In the genomic region with DNA sequence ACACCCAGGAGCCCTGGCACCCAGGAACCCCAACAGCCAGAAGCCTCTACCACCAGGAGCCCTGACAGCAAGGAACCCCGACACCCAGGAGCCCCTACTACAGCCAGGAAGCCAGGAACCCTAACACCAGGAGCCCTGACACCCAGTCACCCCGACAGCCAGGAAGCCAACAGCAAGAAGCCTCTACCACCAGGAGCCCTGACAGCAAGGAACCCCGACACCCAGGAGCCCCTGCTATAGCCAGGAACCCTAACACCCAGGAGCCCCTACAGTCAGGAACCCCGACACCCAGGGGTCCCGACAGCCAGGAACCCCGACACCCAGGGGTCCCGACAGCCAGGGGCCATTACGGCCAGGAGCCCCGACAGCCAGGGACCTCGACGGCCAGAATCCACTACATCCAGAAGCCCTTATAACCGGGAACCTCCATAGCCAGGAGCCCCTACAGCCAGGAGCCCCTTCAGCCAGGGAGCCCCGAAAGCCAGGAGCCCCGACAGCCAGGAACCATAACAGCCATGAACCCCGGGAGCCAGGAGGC, we compare ENCODE assay signal across 8 cellular contexts. TPM values are rescaled to one million over a fixed set of nuclear protein-coding genes. Genes with fewer than 3 reads are reported as not detected.
A peak's percentile ranks its signal among the peaks of the same experiment; 100 is the strongest.
DNase-seq lines count a peak whose midpoint lies in the region; ATAC-seq lines count a peak whose summit lies in the region.

No MANE protein-coding gene starts in this region.

- peak overlapping the region; percentile 69 for H3K27ac ChIP-seq in CD4-positive, alpha-beta memory T cell (ENCODE audit: low read depth, low read length)
- H3K27ac ChIP-seq in layer of hippocampus (ENCODE audit: low read depth, low read length): peak overlapping the region; percentile 47
- H3K27ac ChIP-seq in thymus (ENCODE audit: low read depth): peak overlapping the region; percentile 38

- ATAC-seq in HG02623 (IDR thresholded peaks at IDR 0.05; ENCODE audit: unreplicated experiment) (peak; percentile 1), GM18519 (IDR thresholded peaks at IDR 0.05; ENCODE audit: low FRiP score, unreplicated experiment) (no peak)

- peaks cover 2 to 4% of the 10 kb centered on the region in 2 donors for H3K36me3 Mint-ChIP-seq in CD4-positive, alpha-beta memory T cell
- peaks cover 5% of the 10 kb centered on the region for H3K36me3 Mint-ChIP-seq in activated naive CD8-positive, alpha-beta T cell

- H3K27ac Mint-ChIP-seq in CD4-positive, alpha-beta memory T cell: peak overlapping the region; percentile 48 to 90 (median 81)
- no peak overlapping the region for H3K27ac Mint-ChIP-seq in activated naive CD8-positive, alpha-beta T cell

- peaks cover 20 to 48% (median 30%) of the 10 kb centered on the region in 4 donors for H3K4me1 Mint-ChIP-seq in CD4-positive, alpha-beta memory T cell
- peaks cover 28% of the 10 kb centered on the region for H3K4me1 Mint-ChIP-seq in activated naive CD8-positive, alpha-beta T cell (ENCODE audit: low read depth)

- no peaks in the 10 kb centered on the region for H3K9me3 ChIP-seq in CD4-positive, alpha-beta memory T cell (ENCODE audit: control insufficient read depth in 1 of 2, low read length in 2 of 2)
- no peaks in the 10 kb centered on the region for H3K9me3 ChIP-seq in thymus (ENCODE audit: control insufficient read depth)

- H3K4me3 Mint-ChIP-seq in CD4-positive, alpha-beta memory T cell: peak overlapping the region; percentile 75 to 95 (median 92)
- H3K4me3 Mint-ChIP-seq in activated naive CD8-positive, alpha-beta T cell: peak overlapping the region; percentile 89

- peaks cover 4 to 8% of the 10 kb centered on the region in 2 donors for H3K27me3 Mint-ChIP-seq in CD4-positive, alpha-beta memory T cell
- H3K27me3 Mint-ChIP-seq in activated naive CD8-positive, alpha-beta T cell: no peaks in the 10 kb centered on the region

- POLR2A ChIA-PET in CD4-positive, alpha-beta memory T cell (lab: Charles Lee; ENCODE audit: partially characterized antibody): interaction anchor here (0.9 to 4.9 kb wide), 3 partner anchors 24 to 28 kb away, joined by 3 to 178 read pairs (median 6); partner anchors contain the start of gene C10orf143

- WGBS in thymus: 28% methylated on average over 15 of the region's 15 CpGs

- CTCF ChIA-PET in CD4-positive, alpha-beta memory T cell (lab: Charles Lee; ENCODE audit: partially characterized antibody): interaction anchor here (1.7 to 5.6 kb wide), 2 partner anchors 8 to 25 kb away, joined by 8 to 60 read pairs; partner anchors contain the start of gene C10orf143

- H3K9me3 Mint-ChIP-seq in CD4-positive, alpha-beta memory T cell: no peaks in the 10 kb centered on the region
- no peaks in the 10 kb centered on the region for H3K9me3 Mint-ChIP-seq in activated naive CD8-positive, alpha-beta T cell (ENCODE audit: low read depth)

- H3K4me3 ChIP-seq in CD4-positive, alpha-beta memory T cell (ENCODE audit: low read length in 2 of 2): peak overlapping the region; percentile 57 to 60
- peak overlapping the region; percentile 94 for H3K4me3 ChIP-seq in thymus (ENCODE audit: low read length)

- peaks cover 45% of the 10 kb centered on the region for H3K4me1 ChIP-seq in CD4-positive, alpha-beta memory T cell (ENCODE audit: insufficient read depth, low read length)
- peaks cover 17% of the 10 kb centered on the region for H3K4me1 ChIP-seq in thymus (ENCODE audit: control insufficient read depth, insufficient read depth, low read length)

- H3K27me3 ChIP-seq in CD4-positive, alpha-beta memory T cell (ENCODE audit: insufficient read depth, low read length): no peaks in the 10 kb centered on the region
- H3K27me3 ChIP-seq in layer of hippocampus (ENCODE audit: control insufficient read depth, insufficient read depth, low read length) (no peaks in the 10 kb centered on the region), thymus (ENCODE audit: control insufficient read depth, insufficient read depth) (no peaks in the 10 kb centered on the region)

- peak in 2 of 5 donors; percentile 2 to 8 for DNase-seq in CD4-positive, alpha-beta memory T cell
- DNase-seq in NCI-H2227 (lab: John Stamatoyannopoulos, UW; ENCODE audit: unreplicated experiment): no peak
- no peak for DNase-seq in DMS 273 treated with DMSO at 0.1 percent for 48 hours (lab: John Stamatoyannopoulos, UW)

- intact Hi-C loops in CD4-positive, alpha-beta memory T cell (cut with micrococcal nuclease): loop anchor here (1.0 kb wide), 1 partner anchor 25 kb away; the partner anchor contains the start of gene C10orf143

- no peaks in the 10 kb centered on the region for H3K36me3 ChIP-seq in CD4-positive, alpha-beta memory T cell (ENCODE audit: insufficient read depth, low read length)
- no peaks in the 10 kb centered on the region for H3K36me3 ChIP-seq in thymus (ENCODE audit: control insufficient read depth, insufficient read depth)

RNA-seq across cellular contexts. Expression of gene GLRX3, which starts 0.4 kb away (rescaled TPM):
- 10 to 100 TPM; 39.3 to 41.8 TPM for total RNA-seq in CD4-positive, alpha-beta memory T cell
- 100 to 1,000 TPM in 1 of 2 donors, 10 to 100 TPM in 1; 77.9 to 116 TPM for polyA plus RNA-seq in CD4-positive, alpha-beta memory T cell
- 72.7 TPM for polyA plus RNA-seq in thymus

RNA-seq across cellular contexts. Expression of gene C10orf143, which starts 25.1 kb away (rescaled TPM):
- 1 to 10 TPM; 9.2 TPM for total RNA-seq in CD4-positive, alpha-beta memory T cell
- 10 to 100 TPM; 18.7 to 33.9 TPM for polyA plus RNA-seq in CD4-positive, alpha-beta memory T cell
- 13.5 TPM for polyA plus RNA-seq in thymus
